In genomic region chr5:146671561-146671960, GRCh38 we compare ENCODE assay signal across 14 cellular contexts.
DNase-seq lines count a peak whose midpoint lies in the region; ATAC-seq and TF ChIP-seq lines count a peak whose summit lies in the region.
"Had no signal": no experiment of that assay in that cellular context is flagged by ENCODE, and none has a peak within 500 bp of the region (broad histone marks: within the 10 kb centered on the region; RNA-seq: fewer than 3 reads in every experiment).

No MANE protein-coding gene starts in this region.

- no peak overlapping the region for H3K4me2 ChIP-seq in mesendoderm (ENCODE audit: low read length)

- H3K36me3 ChIP-seq in mesendoderm (ENCODE audit: control insufficient read depth, insufficient read depth, low read length) = no peaks in the 10 kb centered on the region
- H3K36me3 ChIP-seq: BLaER1 treated with 17β-estradiol and CSF1 and Interleukin-3, amounts not matched to agents 10 nM and 100 nM had no signal

- peaks cover 14% of the 10 kb centered on the region for H3K4me1 ChIP-seq in mesendoderm (ENCODE audit: control insufficient read depth, low read depth, low read length)

- no peaks in the 10 kb centered on the region for H3K9me3 Mint-ChIP-seq in brain
- H3K9me3 Mint-ChIP-seq in activated T-helper 1 cell treated with anti-CD3 and anti-CD28 coated beads, Interleukin-12 subunit alpha, Interleukin-12 subunit beta, Interleukin-2, Interleukin-4 antibody, amounts not matched to agents 30 ng/mL and 10 ng/mL and 1 ng/mL, durations not matched to agents 14 hours and 24 hours and 36 hours = no peaks in the 10 kb centered on the region

- no peak overlapping the region for H2BK15ac ChIP-seq in mesendoderm (replicated peaks; ENCODE audit: low read depth)

- TF ChIP-seq CTCF in brain (conservative IDR thresholded peaks at IDR 0.05) = no peak

- no peaks in the 10 kb centered on the region for H3K79me1 ChIP-seq in mesendoderm (ENCODE audit: low read length)

- no peaks in the 10 kb centered on the region for H3K36me3 Mint-ChIP-seq in brain
- no peaks in the 10 kb centered on the region for H3K36me3 Mint-ChIP-seq in activated T-helper 1 cell treated with anti-CD3 and anti-CD28 coated beads, Interleukin-12 subunit alpha, Interleukin-12 subunit beta, Interleukin-2, Interleukin-4 antibody, amounts not matched to agents 30 ng/mL and 10 ng/mL and 1 ng/mL, durations not matched to agents 14 hours and 24 hours and 36 hours (ENCODE audit: low read depth)
- H3K36me3 Mint-ChIP-seq: CD4-positive, CD25-positive, alpha-beta regulatory T cell had no signal

- peak overlapping the region; percentile 31 for H3K56ac ChIP-seq in mesendoderm (ENCODE audit: low read length)

- WGBS in mesendoderm (ENCODE audit: extremely low coverage, insufficient coverage, low lambda C conversion rate) = no CpG with 5 or more reads among the region's 3 CpGs

- no peaks in the 10 kb centered on the region for H3K27me3 ChIP-seq in mesendoderm (ENCODE audit: insufficient read depth, low read length, poor library complexity)
- H3K27me3 ChIP-seq: BLaER1 treated with 17β-estradiol and CSF1 and Interleukin-3, amounts not matched to agents 10 nM and 100 nM had no signal

- H3K79me2 ChIP-seq in mesendoderm (ENCODE audit: control insufficient read depth, insufficient read depth, low read length) = no peaks in the 10 kb centered on the region

- H4K5ac ChIP-seq in mesendoderm (ENCODE audit: low read length) = no peak overlapping the region

- DNase-seq in NCI-H82 (lab: John Stamatoyannopoulos, UW) (peak; percentile 3), NCI-H82 treated with DMSO at 0.1 percent for 48 hours (lab: John Stamatoyannopoulos, UW; ENCODE audit: unreplicated experiment) (no peak), mesendoderm (peak; percentile 5), Right ventricle myocardium superior (no peak), DMS79 treated with DMSO at 0.1 percent for 48 hours (lab: John Stamatoyannopoulos, UW) (no peak)
- no peak for DNase-seq in activated naive CD4-positive, alpha-beta T cell treated with Interleukin-2 at 50 U/mL for 16 hours
- no peak for DNase-seq in activated T-helper 1 cell treated with anti-CD3 and anti-CD28 coated beads, Interleukin-12 subunit alpha, Interleukin-12 subunit beta, Interleukin-2, Interleukin-4 antibody, amounts not matched to agents 30 ng/mL and 10 ng/mL and 1 ng/mL, durations not matched to agents 14 hours and 24 hours and 36 hours (ENCODE audit: low spot score)
- DNase-seq: 8988T; CD4-positive, CD25-positive, alpha-beta regulatory T cell; DMS53; H7 had no signal

- peak overlapping the region; percentile 36 for H3K4ac ChIP-seq in mesendoderm (ENCODE audit: low read depth, low read length)

- intact Hi-C loops in Right ventricle myocardium superior (cut with DNase I) = no loop called here
- intact Hi-C loops in activated T-helper 1 cell treated with anti-CD3 and anti-CD28 coated beads, Interleukin-12 subunit alpha, Interleukin-12 subunit beta, Interleukin-2, Interleukin-4 antibody, amounts not matched to agents 30 ng/mL and 10 ng/mL and 1 ng/mL, durations not matched to agents 14 hours and 24 hours and 36 hours (cut with micrococcal nuclease) = no loop called here

- no peak overlapping the region for H3K23ac ChIP-seq in mesendoderm (ENCODE audit: low read length)

- H3K9ac ChIP-seq in mesendoderm (ENCODE audit: low read length) = no peak overlapping the region
- H3K9ac ChIP-seq: BLaER1 treated with 17β-estradiol and CSF1 and Interleukin-3, amounts not matched to agents 10 nM and 100 nM had no signal

- no peak for ATAC-seq in Right ventricle myocardium superior (ENCODE audit: poor library complexity)
- ATAC-seq: GM12878 had no signal

- H2BK5ac ChIP-seq in mesendoderm (ENCODE audit: low read length) = no peak overlapping the region

- peaks cover 24% of the 10 kb centered on the region for H3K4me1 Mint-ChIP-seq in brain
- H3K4me1 Mint-ChIP-seq in activated T-helper 1 cell treated with anti-CD3 and anti-CD28 coated beads, Interleukin-12 subunit alpha, Interleukin-12 subunit beta, Interleukin-2, Interleukin-4 antibody, amounts not matched to agents 30 ng/mL and 10 ng/mL and 1 ng/mL, durations not matched to agents 14 hours and 24 hours and 36 hours (ENCODE audit: low read depth) = no peaks in the 10 kb centered on the region
- H3K4me1 Mint-ChIP-seq: CD4-positive, CD25-positive, alpha-beta regulatory T cell had no signal

- H3K27ac ChIP-seq in mesendoderm (ENCODE audit: low read depth, low read length) = no peak overlapping the region
- H3K27ac ChIP-seq: BLaER1 treated with 17β-estradiol and CSF1 and Interleukin-3, amounts not matched to agents 10 nM and 100 nM had no signal

- no peak overlapping the region for H2AK5ac ChIP-seq in mesendoderm (ENCODE audit: low read length)

- H3K18ac ChIP-seq in mesendoderm (ENCODE audit: low read length) = no peak overlapping the region

- H4K8ac ChIP-seq in mesendoderm (ENCODE audit: low read depth, low read length) = no peak overlapping the region

- H3K4me3 Mint-ChIP-seq in brain = peak overlapping the region in 3 of 5 experiments; percentile 17 to 45 (median 23)
- no peak overlapping the region for H3K4me3 Mint-ChIP-seq in activated T-helper 1 cell treated with anti-CD3 and anti-CD28 coated beads, Interleukin-12 subunit alpha, Interleukin-12 subunit beta, Interleukin-2, Interleukin-4 antibody, amounts not matched to agents 30 ng/mL and 10 ng/mL and 1 ng/mL, durations not matched to agents 14 hours and 24 hours and 36 hours
- H3K4me3 Mint-ChIP-seq: CD4-positive, CD25-positive, alpha-beta regulatory T cell had no signal

- H3K4me3 ChIP-seq in mesendoderm (ENCODE audit: low read length) = no peak overlapping the region
- H3K4me3 ChIP-seq: BLaER1 treated with 17β-estradiol and CSF1 and Interleukin-3, amounts not matched to agents 10 nM and 100 nM; GM12878 had no signal

- no peaks in the 10 kb centered on the region for H3K27me3 Mint-ChIP-seq in brain
- peaks cover 4% of the 10 kb centered on the region for H3K27me3 Mint-ChIP-seq in activated T-helper 1 cell treated with anti-CD3 and anti-CD28 coated beads, Interleukin-12 subunit alpha, Interleukin-12 subunit beta, Interleukin-2, Interleukin-4 antibody, amounts not matched to agents 30 ng/mL and 10 ng/mL and 1 ng/mL, durations not matched to agents 14 hours and 24 hours and 36 hours (ENCODE audit: insufficient read depth)

- H2BK120ac ChIP-seq in mesendoderm (ENCODE audit: low read depth, low read length) = no peak overlapping the region

- H3K27ac Mint-ChIP-seq in brain = peak overlapping the region; percentile 1 to 92 (median 64)
- no peak overlapping the region for H3K27ac Mint-ChIP-seq in activated T-helper 1 cell treated with anti-CD3 and anti-CD28 coated beads, Interleukin-12 subunit alpha, Interleukin-12 subunit beta, Interleukin-2, Interleukin-4 antibody, amounts not matched to agents 30 ng/mL and 10 ng/mL and 1 ng/mL, durations not matched to agents 14 hours and 24 hours and 36 hours
- H3K27ac Mint-ChIP-seq: CD4-positive, CD25-positive, alpha-beta regulatory T cell had no signal

Comparison
In these comparisons a context has a peak if more than half of its experiments do, and no peak if none do; other contexts are left out.
1. DNase-seq: peak in NCI-H82 (single experiment) and mesendoderm (single experiment); none in NCI-H82 treated with DMSO at 0.1 percent for 48 hours (single experiment), Right ventricle myocardium superior (single experiment), activated naive CD4-positive, alpha-beta T cell treated with Interleukin-2 at 50 U/mL for 16 hours (single experiment), DMS79 treated with DMSO at 0.1 percent for 48 hours (single experiment) and activated T-helper 1 cell treated with anti-CD3 and anti-CD28 coated beads, Interleukin-12 subunit alpha, Interleukin-12 subunit beta, Interleukin-2, Interleukin-4 antibody, amounts not matched to agents 30 ng/mL and 10 ng/mL and 1 ng/mL, durations not matched to agents 14 hours and 24 hours and 36 hours (single experiment).